ENCODE assay signal across 3 cellular contexts in genomic region chr1:191016765-191017164, GRCh38.
"Had no signal": no experiment of that assay in that cellular context is flagged by ENCODE, and none has a peak within 500 bp of the region (broad histone marks: within the 10 kb centered on the region; RNA-seq: fewer than 3 reads in every experiment).

No MANE protein-coding gene starts in this region.

- DNase-seq: GDM1, GF-D8 had no signal

- H3K4me3 ChIP-seq: GM12878 had no signal

- ATAC-seq: GM12878 had no signal
